In genomic region chr18:9941108-9941507, GRCh38 we compare ENCODE assay signal across 18 cellular contexts.
"Had no signal": no experiment of that assay in that cellular context is flagged by ENCODE, and none has a peak within 500 bp of the region (broad histone marks: within the 10 kb centered on the region; RNA-seq: fewer than 3 reads in every experiment).

No MANE protein-coding gene starts in this region.

- DNase-seq: effector memory CD4-positive, alpha-beta T cell; gastrocnemius medialis; glutamatergic neuron; immature natural killer cell; left cardiac atrium; left ventricle myocardium inferior; lower lobe of right lung; mesenchymal stem cell; naive B cell; occipital lobe; pancreas; right lobe of liver; stimulated activated CD4-positive, alpha-beta T cell treated with anti-CD3 and anti-CD28 coated beads, Interleukin-4, amount 100 ng/mL, for 1 hour; stimulated activated CD8-positive, alpha-beta memory T cell treated with anti-CD3 and anti-CD28 coated beads, Interleukin-4, amount 100 ng/mL, for 48 hours; stimulated activated naive CD8-positive, alpha-beta T cell treated with anti-CD3 and anti-CD28 coated beads, Interleukin-15, Interleukin-2, amounts not matched to agents 100 U/mL and 50 U/mL, for 24 hours; tibial artery; upper lobe of left lung; uterus had no signal
